In genomic region chr1:61588736-61589381, GRCh38 we compare ENCODE assay signal across 8 cellular contexts.
DNase-seq lines count a peak whose midpoint lies in the region; ATAC-seq, FAIRE-seq and TF ChIP-seq lines count a peak whose summit lies in the region.

No MANE protein-coding gene starts in this region.

- BruUV-seq in GM12878 (replicated peaks; lab: Mats Ljungman, UMichigan) = no TSS peak

- TF ChIP-seq RAD21 in GM12878 (IDR thresholded peaks at IDR 0.05; ENCODE audit: insufficient read depth, low read depth, low read length) = peak; percentile 85

- H3K9me3 Mint-ChIP-seq in T-helper 2 cell treated with Interferon-gamma antibody and Interleukin-4, amounts not matched to agents 5 μg/mL and 100 μg/mL, for 36 hours = no peaks in the 10 kb centered on the region

- FAIRE-seq in GM12878 (lab: Jason Lieb, UNC) = peak; percentile 92

- peak; percentile 58 for DNase-seq in NK-92 treated with Interleukin-12 subunit alpha and Interleukin-12 subunit beta, amount 100 ng/mL, for 24 hours (lab: John Stamatoyannopoulos, UW)
- no peak for DNase-seq in NK-92 (lab: John Stamatoyannopoulos, UW; ENCODE audit: unreplicated experiment)
- peak; percentile 75 for DNase-seq in NCI-H1694 (lab: John Stamatoyannopoulos, UW)
- DNase-seq in T-helper 2 cell treated with Interferon-gamma antibody and Interleukin-4, amounts not matched to agents 5 μg/mL and 100 μg/mL, for 36 hours (ENCODE audit: low spot score) = peak; percentile 36
- peak; percentile 3 for DNase-seq in GM12878 (ENCODE audit: low read depth, low spot score)
- DNase-seq in islet precursor cell = peak; percentile 84
- peak; percentile 14 to 61 (median 19) for DNase-seq in stimulated activated CD4-positive, alpha-beta T cell treated with anti-CD3 and anti-CD28 coated beads, TNF-alpha, amount 100 ng/mL, for 24 hours (ENCODE audit: low read depth in 3 of 3)

- RAD21 ChIA-PET in GM12878 (lab: Charles Lee; ENCODE audit: unreplicated experiment) = interaction anchor here (0.6 to 1.6 kb wide), 6 partner anchors 42 to 1618 kb away, joined by 3 to 5 read pairs (median 3); no protein-coding TSS in a partner anchor

- H3K9ac ChIP-seq in GM12878 (ENCODE audit: control insufficient read depth, insufficient read depth, low read length) = no peak overlapping the region

- no peak overlapping the region for H3K27ac ChIP-seq in GM12878 (ENCODE audit: control insufficient read depth, insufficient read depth)

- H3K4me2 ChIP-seq in GM12878 (ENCODE audit: control insufficient read depth, insufficient read depth) = no peak overlapping the region

- POLR2A ChIA-PET in GM12878 (lab: Charles Lee) = interaction anchor here (0.6 kb wide), 1 partner anchor 648 kb away, joined by 3 read pairs; no protein-coding TSS in a partner anchor

- no peaks in the 10 kb centered on the region for H3K36me3 ChIP-seq in GM12878 (ENCODE audit: control insufficient read depth in 2 of 2, insufficient read depth in 2 of 2, low read length in 1 of 2)

- CTCF ChIA-PET in GM12878 (lab: Yijun Ruan, JAX) = interaction anchor here (0.6 to 3.1 kb wide), 37 partner anchors 9 to 1617 kb away, joined by 3 to 19 read pairs (median 3); no protein-coding TSS in a partner anchor

- no peak overlapping the region for H3K4me3 Mint-ChIP-seq in T-helper 2 cell treated with Interferon-gamma antibody and Interleukin-4, amounts not matched to agents 5 μg/mL and 100 μg/mL, for 36 hours

- no peaks in the 10 kb centered on the region for H3K4me1 Mint-ChIP-seq in T-helper 2 cell treated with Interferon-gamma antibody and Interleukin-4, amounts not matched to agents 5 μg/mL and 100 μg/mL, for 36 hours (ENCODE audit: low read depth)

- H3K79me2 ChIP-seq in GM12878 (ENCODE audit: control insufficient read depth, insufficient read depth, low read length) = no peaks in the 10 kb centered on the region

- no peak overlapping the region for H2AFZ ChIP-seq in GM12878 (ENCODE audit: control insufficient read depth, low read depth, low read length)

- ATAC-seq in HG02885 (IDR thresholded peaks at IDR 0.05; ENCODE audit: poor library complexity, unreplicated experiment) (peak; percentile 97), GM12878 (peak; percentile 100)

- H3K4me1 ChIP-seq in GM12878 (ENCODE audit: control insufficient read depth, insufficient read depth, low read length) = no peaks in the 10 kb centered on the region

- peaks cover 9% of the 10 kb centered on the region for H3K27me3 Mint-ChIP-seq in T-helper 2 cell treated with Interferon-gamma antibody and Interleukin-4, amounts not matched to agents 5 μg/mL and 100 μg/mL, for 36 hours (ENCODE audit: low read depth)

- H3K36me3 Mint-ChIP-seq in T-helper 2 cell treated with Interferon-gamma antibody and Interleukin-4, amounts not matched to agents 5 μg/mL and 100 μg/mL, for 36 hours (ENCODE audit: low read depth) = no peaks in the 10 kb centered on the region

- H3K4me3 ChIP-seq in GM12878 = no peak overlapping the region

- peak; percentile 86 to 90 (median 87) for TF ChIP-seq CTCF in GM12878 (IDR thresholded peaks at IDR 0.05 in 2 of 3, conservative IDR thresholded peaks at IDR 0.05 in 1 of 3; ENCODE audit: control insufficient read depth in 2 of 3, extremely low read depth in 1 of 3, insufficient read depth in 1 of 3, low read depth in 3 of 3, low read length in 3 of 3)

- WGBS in GM12878 (ENCODE audit: insufficient coverage, insufficient replicate concordance, low lambda C conversion rate, missing lambda C conversion rate) = 37% methylated on average over 6 of the region's 6 CpGs

- TF ChIP-seq POLR2A in GM12878 (IDR thresholded peaks at IDR 0.05; ENCODE audit: low read depth, low read length) = no peak

- no peak for TF ChIP-seq EP300 in GM12878 (IDR thresholded peaks at IDR 0.05; ENCODE audit: borderline replicate concordance in 1 of 2, control insufficient read depth in 1 of 2, low read depth in 2 of 2, low read length in 2 of 2)

- SMC1A ChIA-PET in GM12878 (lab: Charles Lee; ENCODE audit: uncharacterized antibody, unreplicated experiment) = interaction anchor here (0.7 to 1.7 kb wide), 7 partner anchors 262 to 741 kb away, joined by 3 to 9 read pairs (median 4); no protein-coding TSS in a partner anchor

- no peak overlapping the region for H3K27ac Mint-ChIP-seq in T-helper 2 cell treated with Interferon-gamma antibody and Interleukin-4, amounts not matched to agents 5 μg/mL and 100 μg/mL, for 36 hours

- H3K27me3 ChIP-seq in GM12878 (replicated peaks in 1 of 2; ENCODE audit: control insufficient read depth in 2 of 2, insufficient read depth in 2 of 2, low read length in 1 of 2) = no peaks in the 10 kb centered on the region; a peak in 1 of 4 replicates

- no peaks in the 10 kb centered on the region for H4K20me1 ChIP-seq in GM12878 (ENCODE audit: control insufficient read depth, insufficient read depth)

- H3K9me3 ChIP-seq in GM12878 (replicated peaks; ENCODE audit: control insufficient read depth, insufficient read depth, low read length) = no peaks in the 10 kb centered on the region

- intact Hi-C loops in GM12878 (cut with micrococcal nuclease; ENCODE audit: unreplicated experiment) = loop anchor here (1.0 to 10.0 kb wide), 5 partner anchors 263 to 1617 kb away; no protein-coding TSS in a partner anchor

- in situ Hi-C loops in GM12878 (cut with MboI) = no loop called here

TF ChIP-seq in GM12878, 131 proteins besides CTCF, POLR2A, EP300 and RAD21:
- TF ChIP-seq RUNX3 (IDR thresholded peaks at IDR 0.05; ENCODE audit: low read length) (0 out of 2 replicates have a peak, but pooled peaks have one; percentile 20), YY1 (IDR thresholded peaks at IDR 0.05; ENCODE audit: low read depth, low read length) (peak; percentile 56; the same call in 1 of the 2 replicates), MAX (IDR thresholded peaks at IDR 0.05; ENCODE audit: low read depth, low read length) (no peak), HDAC2 (IDR thresholded peaks at IDR 0.05) (no peak), E4F1 (IDR thresholded peaks at IDR 0.05; ENCODE audit: borderline replicate concordance, partially characterized antibody) (no peak), SMC3 (IDR thresholded peaks at IDR 0.05; ENCODE audit: borderline replicate concordance, low read length) (peak; percentile 66)
TF ChIP-seq in GM12878: peak in this region for 3.
